In genomic region chr10:30034433-30035137, GRCh38 we compare ENCODE assay signal across 18 cellular contexts. TPM values are rescaled to one million over a fixed set of nuclear protein-coding genes. Genes with fewer than 3 reads are reported as not detected.
A peak's percentile ranks its signal among the peaks of the same experiment; 100 is the strongest.
DNase-seq lines count a peak whose midpoint lies in the region; ATAC-seq, FAIRE-seq and TF ChIP-seq lines count a peak whose summit lies in the region.
"Had no signal": no experiment of that assay in that cellular context is flagged by ENCODE, and none has a peak within 500 bp of the region (broad histone marks: within the 10 kb centered on the region; RNA-seq: fewer than 3 reads in every experiment).

No MANE protein-coding gene starts in this region.

- peaks cover 31% of the 10 kb centered on the region for H3K4me1 Mint-ChIP-seq in activated T-helper 1 cell treated with anti-CD3 and anti-CD28 coated beads, Interleukin-12 subunit alpha, Interleukin-12 subunit beta, Interleukin-2, Interleukin-4 antibody, amounts not matched to agents 30 ng/mL and 10 ng/mL and 1 ng/mL, durations not matched to agents 14 hours and 24 hours and 36 hours (ENCODE audit: low read depth)
- H3K4me1 Mint-ChIP-seq in chondrocyte (ENCODE audit: low read depth): no peaks in the 10 kb centered on the region
- H3K4me1 Mint-ChIP-seq: activated T-helper 17 cell treated with anti-CD3 and anti-CD28 coated beads, Interleukin-2, amount 50 U/mL, for 72 hours; memory B cell had no signal

- H3K36me3 Mint-ChIP-seq in activated T-helper 1 cell treated with anti-CD3 and anti-CD28 coated beads, Interleukin-12 subunit alpha, Interleukin-12 subunit beta, Interleukin-2, Interleukin-4 antibody, amounts not matched to agents 30 ng/mL and 10 ng/mL and 1 ng/mL, durations not matched to agents 14 hours and 24 hours and 36 hours (ENCODE audit: low read depth): peaks cover 3% of the 10 kb centered on the region
- H3K36me3 Mint-ChIP-seq in chondrocyte (ENCODE audit: low read depth): peaks cover 12% of the 10 kb centered on the region
- H3K36me3 Mint-ChIP-seq: memory B cell had no signal

- TF ChIP-seq CTCF in GM12878 (IDR thresholded peaks at IDR 0.05 in 2 of 3, conservative IDR thresholded peaks at IDR 0.05 in 1 of 3; ENCODE audit: control insufficient read depth in 2 of 3, extremely low read depth in 1 of 3, insufficient read depth in 1 of 3, low read depth in 3 of 3, low read length in 3 of 3) (no peak), chondrocyte (IDR thresholded peaks at IDR 0.05) (no peak)

- H3K9ac ChIP-seq in BLaER1: no peak overlapping the region
- no peak overlapping the region for H3K9ac ChIP-seq in GM12878 (ENCODE audit: control insufficient read depth, insufficient read depth, low read length)

- no peaks in the 10 kb centered on the region for H3K79me2 ChIP-seq in GM12878 (ENCODE audit: control insufficient read depth, insufficient read depth, low read length)

- SMC1A ChIA-PET in GM12878 (lab: Charles Lee; ENCODE audit: uncharacterized antibody, unreplicated experiment): no interaction called here

- no peak for TF ChIP-seq RAD21 in GM12878 (IDR thresholded peaks at IDR 0.05; ENCODE audit: insufficient read depth, low read depth, low read length)

- BruUV-seq in GM12878 (replicated peaks; lab: Mats Ljungman, UMichigan): no TSS peak

- POLR2A ChIA-PET in GM12878 (lab: Charles Lee): no interaction called here

- no peak overlapping the region for H3K27ac ChIP-seq in BLaER1
- no peak overlapping the region for H3K27ac ChIP-seq in GM12878 (ENCODE audit: control insufficient read depth, insufficient read depth)
- H3K27ac ChIP-seq: ascending aorta, ovary, testis had no signal

- in situ Hi-C loops in GM12878 (cut with MboI): no loop called here

- CTCF ChIA-PET in GM12878 (lab: Yijun Ruan, JAX): no interaction called here

- peaks cover 49% of the 10 kb centered on the region for H3K27me3 Mint-ChIP-seq in activated T-helper 1 cell treated with anti-CD3 and anti-CD28 coated beads, Interleukin-12 subunit alpha, Interleukin-12 subunit beta, Interleukin-2, Interleukin-4 antibody, amounts not matched to agents 30 ng/mL and 10 ng/mL and 1 ng/mL, durations not matched to agents 14 hours and 24 hours and 36 hours (ENCODE audit: insufficient read depth)
- H3K27me3 Mint-ChIP-seq in chondrocyte (ENCODE audit: low read depth): no peaks in the 10 kb centered on the region

- no peak overlapping the region for H3K27ac Mint-ChIP-seq in activated T-helper 1 cell treated with anti-CD3 and anti-CD28 coated beads, Interleukin-12 subunit alpha, Interleukin-12 subunit beta, Interleukin-2, Interleukin-4 antibody, amounts not matched to agents 30 ng/mL and 10 ng/mL and 1 ng/mL, durations not matched to agents 14 hours and 24 hours and 36 hours
- H3K27ac Mint-ChIP-seq in chondrocyte (ENCODE audit: unreplicated experiment): no peak overlapping the region
- H3K27ac Mint-ChIP-seq: activated T-helper 17 cell treated with anti-CD3 and anti-CD28 coated beads, Interleukin-2, amount 50 U/mL, for 72 hours; memory B cell had no signal

- H3K4me1 ChIP-seq in BLaER1: peaks cover 95% of the 10 kb centered on the region
- peaks cover 4% of the 10 kb centered on the region; the same call in 1 of the 2 replicates for H3K4me1 ChIP-seq in GM12878 (ENCODE audit: control insufficient read depth, insufficient read depth, low read length)

- FAIRE-seq in GM12878 (lab: Jason Lieb, UNC): peak; percentile 82

- no peak overlapping the region for H3K4me3 ChIP-seq in BLaER1
- H3K4me3 ChIP-seq in GM12878: no peak overlapping the region
- H3K4me3 ChIP-seq: ascending aorta, ovary, smooth muscle cell, testis had no signal

- H3K9me3 Mint-ChIP-seq in activated T-helper 1 cell treated with anti-CD3 and anti-CD28 coated beads, Interleukin-12 subunit alpha, Interleukin-12 subunit beta, Interleukin-2, Interleukin-4 antibody, amounts not matched to agents 30 ng/mL and 10 ng/mL and 1 ng/mL, durations not matched to agents 14 hours and 24 hours and 36 hours: no peaks in the 10 kb centered on the region
- H3K9me3 Mint-ChIP-seq in chondrocyte (ENCODE audit: low read depth): no peaks in the 10 kb centered on the region
- H3K9me3 Mint-ChIP-seq: activated T-helper 17 cell treated with anti-CD3 and anti-CD28 coated beads, Interleukin-2, amount 50 U/mL, for 72 hours; memory B cell had no signal

- H3K36me3 ChIP-seq in BLaER1 (no peaks in the 10 kb centered on the region), GM12878 (ENCODE audit: control insufficient read depth in 2 of 2, insufficient read depth in 2 of 2, low read length in 1 of 2) (no peaks in the 10 kb centered on the region)
- H3K36me3 ChIP-seq: ovary had no signal

- no peak for TF ChIP-seq POLR2A in GM12878 (IDR thresholded peaks at IDR 0.05; ENCODE audit: low read depth, low read length)

- H3K9me3 ChIP-seq in BLaER1 (no peaks in the 10 kb centered on the region), GM12878 (replicated peaks; ENCODE audit: control insufficient read depth, insufficient read depth, low read length) (no peaks in the 10 kb centered on the region)
- H3K9me3 ChIP-seq: ascending aorta, ovary, testis had no signal

- ATAC-seq in GM18870 (IDR thresholded peaks at IDR 0.05; ENCODE audit: unreplicated experiment): peak; percentile 57
- ATAC-seq in HG02885 (IDR thresholded peaks at IDR 0.05; ENCODE audit: poor library complexity, unreplicated experiment): peak; percentile 89
- ATAC-seq in GM12878: peak; percentile 71
- ATAC-seq: activated T-helper 17 cell treated with anti-CD3 and anti-CD28 coated beads, Interleukin-2, amount 50 U/mL, for 72 hours had no signal

- no peak for TF ChIP-seq EP300 in GM12878 (IDR thresholded peaks at IDR 0.05; ENCODE audit: borderline replicate concordance in 1 of 2, control insufficient read depth in 1 of 2, low read depth in 2 of 2, low read length in 2 of 2)

- H4K20me1 ChIP-seq in BLaER1: no peaks in the 10 kb centered on the region
- H4K20me1 ChIP-seq in GM12878 (ENCODE audit: control insufficient read depth, insufficient read depth): no peaks in the 10 kb centered on the region

- intact Hi-C loops in GM12878 (cut with micrococcal nuclease; ENCODE audit: unreplicated experiment): no loop called here
- intact Hi-C loops in activated T-helper 1 cell treated with anti-CD3 and anti-CD28 coated beads, Interleukin-12 subunit alpha, Interleukin-12 subunit beta, Interleukin-2, Interleukin-4 antibody, amounts not matched to agents 30 ng/mL and 10 ng/mL and 1 ng/mL, durations not matched to agents 14 hours and 24 hours and 36 hours (cut with micrococcal nuclease): no loop called here

- WGBS in GM12878 (ENCODE audit: insufficient coverage, insufficient replicate concordance, low lambda C conversion rate, missing lambda C conversion rate): 1% methylated on average over 15 of the region's 15 CpGs

- H2AFZ ChIP-seq in GM12878 (ENCODE audit: control insufficient read depth, low read depth, low read length): no peak overlapping the region

- H3K27me3 ChIP-seq in BLaER1 (no peaks in the 10 kb centered on the region), GM12878 (replicated peaks in 1 of 2; ENCODE audit: control insufficient read depth in 2 of 2, insufficient read depth in 2 of 2, low read length in 1 of 2) (peaks cover 0 to 2% of the 10 kb centered on the region in 2 experiments; a peak in 1 of 4 replicates)
- H3K27me3 ChIP-seq: ascending aorta, ovary, testis had no signal

- DNase-seq in GM12878 (ENCODE audit: low read depth, low spot score): peak; percentile 33
- no peak for DNase-seq in activated T-helper 1 cell treated with anti-CD3 and anti-CD28 coated beads, Interleukin-12 subunit alpha, Interleukin-12 subunit beta, Interleukin-2, Interleukin-4 antibody, amounts not matched to agents 30 ng/mL and 10 ng/mL and 1 ng/mL, durations not matched to agents 14 hours and 24 hours and 36 hours (ENCODE audit: low spot score)
- DNase-seq in DMS 273 treated with DMSO at 0.1 percent for 48 hours (lab: John Stamatoyannopoulos, UW): no peak
- no peak for DNase-seq in chondrocyte (ENCODE audit: low spot score)
- no peak for DNase-seq in NCI-H2227 (lab: John Stamatoyannopoulos, UW; ENCODE audit: unreplicated experiment)
- DNase-seq: ACHN, dorsolateral prefrontal cortex, KBM-7, NCI-H1436, ovary, testis had no signal

- peak overlapping the region; percentile 81 for H3K4me2 ChIP-seq in BLaER1
- no peak overlapping the region for H3K4me2 ChIP-seq in GM12878 (ENCODE audit: control insufficient read depth, insufficient read depth)
- H3K4me2 ChIP-seq: smooth muscle cell had no signal

- no peak overlapping the region for H3K4me3 Mint-ChIP-seq in activated T-helper 1 cell treated with anti-CD3 and anti-CD28 coated beads, Interleukin-12 subunit alpha, Interleukin-12 subunit beta, Interleukin-2, Interleukin-4 antibody, amounts not matched to agents 30 ng/mL and 10 ng/mL and 1 ng/mL, durations not matched to agents 14 hours and 24 hours and 36 hours
- no peak overlapping the region for H3K4me3 Mint-ChIP-seq in chondrocyte (ENCODE audit: unreplicated experiment)
- H3K4me3 Mint-ChIP-seq: activated T-helper 17 cell treated with anti-CD3 and anti-CD28 coated beads, Interleukin-2, amount 50 U/mL, for 72 hours; memory B cell had no signal

- RAD21 ChIA-PET in GM12878 (lab: Charles Lee; ENCODE audit: unreplicated experiment): no interaction called here

TF ChIP-seq in GM12878, 131 proteins besides CTCF, POLR2A, EP300 and RAD21 (continues in another document):
- no peak for TF ChIP-seq NFXL1 (IDR thresholded peaks at IDR 0.05; ENCODE audit: borderline replicate concordance)
- TF ChIP-seq ESRRA (IDR thresholded peaks at IDR 0.05; ENCODE audit: low read length): no peak
- no peak for TF ChIP-seq MXI1 (IDR thresholded peaks at IDR 0.05; ENCODE audit: low read depth, low read length)

RNA-seq across cellular contexts. Expression of gene JCAD, which starts 24.8 kb away (rescaled TPM):
- not detected in 2 replicates for total RNA-seq in GM12878 (2013; cell fraction: nucleolus; rRNA removed)
- not detected in 2 replicates for total RNA-seq in GM12878 (2014; rRNA removed)
- not detected in 2 replicates for total RNA-seq in GM12878 (2014; rRNA removed; fragmentation: Illumina TruSeq; extraction: Trizol)
- total RNA-seq in GM12878 (2021): 0.13 and 0.28 TPM in 2 replicates
- polyA plus RNA-seq in GM12878 (2011; ENCODE audit: low read depth): not detected
- 0.01 TPM in 1 of 2 replicates, not detected in the other for polyA plus RNA-seq in GM12878 (2011; rRNA removed)
- polyA plus RNA-seq in GM12878 (2011; cell fraction: cytosol; rRNA removed): under 0.01 TPM in 2 replicates
- not detected in 2 replicates for polyA plus RNA-seq in GM12878 (2011; cell fraction: nucleus; rRNA removed)
- polyA plus RNA-seq in GM12878 (2012): 0.17 TPM in 1 of 2 replicates, not detected in the other
- not detected in 2 replicates for polyA plus RNA-seq in GM12878 (2014; fragmentation: Illumina TruSeq; extraction: Trizol)
- not detected for polyA plus RNA-seq in GM12878 (2014; fragmentation: Nextera tagmentation; extraction: Ambion mirVana)
- polyA plus RNA-seq in GM12878 (2014; rRNA removed): not detected in 2 replicates
- not detected for polyA plus RNA-seq in GM12878 (2016; fragmentation: Nextera tagmentation; extraction: Ambion mirVana)
- not detected in 2 replicates for polyA minus RNA-seq in GM12878 (2011; rRNA and poly(A)+ RNA removed)
- not detected in 2 replicates for polyA minus RNA-seq in GM12878 (2011; cell fraction: cytosol; rRNA and poly(A)+ RNA removed)
- under 0.01 TPM in 1 of 2 replicates, not detected in the other for polyA minus RNA-seq in GM12878 (2011; cell fraction: nucleus; rRNA and poly(A)+ RNA removed)
- total RNA-seq in activated T-helper 1 cell treated with anti-CD3 and anti-CD28 coated beads, Interleukin-12 subunit alpha, Interleukin-12 subunit beta, Interleukin-2, Interleukin-4 antibody, amounts not matched to agents 30 ng/mL and 10 ng/mL and 1 ng/mL, durations not matched to agents 14 hours and 24 hours and 36 hours: 0.15 and 0.31 TPM in 2 replicates
- 18.3 to 23.9 TPM (median 19.4 TPM) in 3 replicates for total RNA-seq in chondrocyte

Comparison
In these comparisons a context has a peak if more than half of its experiments do, and no peak if none do; other contexts are left out.
1. RNA of gene JCAD, which starts 24.8 kb away (total RNA-seq): 18.3 to 23.9 TPM in chondrocyte; 0.15 to 0.31 TPM in activated T-helper 1 cell treated with anti-CD3 and anti-CD28 coated beads, Interleukin-12 subunit alpha, Interleukin-12 subunit beta, Interleukin-2, Interleukin-4 antibody, amounts not matched to agents 30 ng/mL and 10 ng/mL and 1 ng/mL, durations not matched to agents 14 hours and 24 hours and 36 hours and 0.13 to 0.28 TPM in GM12878; every median in the first group is over 10 times any median in the second.
2. Peak in every context shown above with its lines, with median percentiles within 50 percentile points of each other: ATAC-seq.